In the genomic region with DNA sequence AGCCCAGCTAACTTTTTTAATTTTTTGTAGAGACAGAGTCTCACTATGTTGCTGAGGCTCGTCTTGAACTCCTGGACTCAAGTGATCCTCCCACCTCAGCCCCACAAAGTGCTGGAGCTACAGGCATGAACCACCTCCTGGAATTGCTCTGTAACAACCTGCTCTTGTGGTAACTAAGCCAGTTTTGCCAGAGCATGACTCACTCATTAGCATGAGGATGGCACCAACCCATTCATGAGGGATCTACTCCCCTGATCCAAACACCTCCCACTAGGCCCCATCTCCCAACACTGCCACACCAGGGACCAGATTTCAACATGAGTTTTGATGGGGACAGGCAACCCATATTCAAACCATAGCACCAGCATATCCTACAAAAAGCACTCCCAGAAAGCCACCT, we compare ENCODE assay signal across 18 cellular contexts.
DNase-seq lines count a peak whose midpoint lies in the region; ATAC-seq, FAIRE-seq and TF ChIP-seq lines count a peak whose summit lies in the region.
"Had no signal": no experiment of that assay in that cellular context is flagged by ENCODE, and none has a peak within 500 bp of the region (broad histone marks: within the 10 kb centered on the region; RNA-seq: fewer than 3 reads in every experiment).

No MANE protein-coding gene starts in this region.

- H3K4me1 Mint-ChIP-seq in stimulated activated memory B cell treated with anti-CD40 and anti-IgM and Interleukin-4, amounts not matched to agents 10 μg/mL and 1 μg/mL and 100 μg/mL, for 72 hours: no peaks in the 10 kb centered on the region
- peaks cover 22% of the 10 kb centered on the region for H3K4me1 Mint-ChIP-seq in HFFc6 (ENCODE audit: low read depth)
- H3K4me1 Mint-ChIP-seq: B cell had no signal

- H3K9me3 Mint-ChIP-seq in stimulated activated memory B cell treated with anti-CD40 and anti-IgM and Interleukin-4, amounts not matched to agents 10 μg/mL and 1 μg/mL and 100 μg/mL, for 72 hours: no peaks in the 10 kb centered on the region
- H3K9me3 Mint-ChIP-seq in HFFc6: no peaks in the 10 kb centered on the region
- H3K9me3 Mint-ChIP-seq: activated CD8-positive, alpha-beta T cell treated with anti-CD3 and anti-CD28 coated beads for 36 hours; effector memory CD8-positive, alpha-beta T cell had no signal

- CTCF ChIA-PET in RWPE1 (lab: Yijun Ruan, JAX): no interaction called here

- POLR2A ChIA-PET in RWPE1 (lab: Yijun Ruan, JAX; ENCODE audit: low non-redundant PET): no interaction called here

- peak; percentile 19 for DNase-seq in COLO829 (ENCODE audit: low spot score)
- peak; percentile 61 for DNase-seq in astrocyte of the hippocampus (ENCODE audit: low read depth, low spot score)
- peak; percentile 25 for DNase-seq in keratinocyte (ENCODE audit: low read depth, low spot score)
- no peak for DNase-seq in HFFc6
- no peak for DNase-seq in activated T-cell treated with anti-CD3 and anti-CD28 coated beads, Interleukin-2, amount 50 U/mL, for 48 hours
- no peak for DNase-seq in RWPE1 (ENCODE audit: low spot score)
- DNase-seq: activated CD8-positive, alpha-beta T cell treated with anti-CD3 and anti-CD28 coated beads for 36 hours; activated gamma-delta T cell; body of pancreas; effector memory CD8-positive, alpha-beta T cell; kidney glomerular epithelial cell; MV-4-11; NCI-H510A; T1000 had no signal

- ATAC-seq in stimulated activated memory B cell treated with anti-CD40 and anti-IgM and Interleukin-4, amounts not matched to agents 10 μg/mL and 1 μg/mL and 100 μg/mL, for 72 hours: no peak
- ATAC-seq: activated CD8-positive, alpha-beta T cell treated with anti-CD3 and anti-CD28 coated beads for 36 hours; body of pancreas; effector memory CD8-positive, alpha-beta T cell had no signal

- H3K79me2 ChIP-seq in keratinocyte (ENCODE audit: control insufficient read depth, insufficient read depth, low read length): no peaks in the 10 kb centered on the region

- H3K9me3 ChIP-seq in HUES48 (ENCODE audit: control insufficient read depth, insufficient read depth, low read length) (no peaks in the 10 kb centered on the region), keratinocyte (ENCODE audit: control insufficient read depth, low read depth, low read length) (no peaks in the 10 kb centered on the region)
- H3K9me3 ChIP-seq: body of pancreas had no signal

- H3K36me3 ChIP-seq in HUES48 (ENCODE audit: control insufficient read depth, insufficient read depth, low read length): no peaks in the 10 kb centered on the region
- H3K36me3 ChIP-seq in keratinocyte (ENCODE audit: control insufficient read depth in 2 of 2, extremely low read depth in 1 of 2, insufficient read depth in 2 of 2, low read length in 2 of 2): no peaks in the 10 kb centered on the region

- peak; percentile 84 for FAIRE-seq in keratinocyte (lab: Jason Lieb, UNC)
- FAIRE-seq: GM12892 had no signal

- H3K9ac ChIP-seq in HUES48 (ENCODE audit: low read depth, low read length) (no peak overlapping the region), keratinocyte (ENCODE audit: control insufficient read depth, extremely low read depth, insufficient read depth, low read length) (no peak overlapping the region)

- peak overlapping the region; percentile 28 for H3K27ac ChIP-seq in HUES48 (ENCODE audit: low read depth, low read length)
- H3K27ac ChIP-seq in keratinocyte (ENCODE audit: control insufficient read depth, insufficient read depth, low read length): no peak overlapping the region
- no peak overlapping the region for H3K27ac ChIP-seq in RWPE1
- H3K27ac ChIP-seq: body of pancreas had no signal

- no peaks in the 10 kb centered on the region for H3K36me3 Mint-ChIP-seq in stimulated activated memory B cell treated with anti-CD40 and anti-IgM and Interleukin-4, amounts not matched to agents 10 μg/mL and 1 μg/mL and 100 μg/mL, for 72 hours
- H3K36me3 Mint-ChIP-seq in HFFc6 (ENCODE audit: low read depth): peaks cover 4% of the 10 kb centered on the region; the same call in 1 of the 2 replicates

- H3K4me3 ChIP-seq in HUES48 (ENCODE audit: low read depth, low read length) (no peak overlapping the region), keratinocyte (ENCODE audit: control insufficient read depth in 2 of 3, extremely low read depth in 1 of 3, insufficient read depth in 2 of 3, low read depth in 1 of 3, low read length in 3 of 3) (no peak overlapping the region)
- H3K4me3 ChIP-seq: body of pancreas had no signal

- H3K9me1 ChIP-seq in keratinocyte (ENCODE audit: control insufficient read depth, extremely low read depth, insufficient read depth, low read length): peaks cover 3% of the 10 kb centered on the region

- no peak overlapping the region for H3K27ac Mint-ChIP-seq in stimulated activated memory B cell treated with anti-CD40 and anti-IgM and Interleukin-4, amounts not matched to agents 10 μg/mL and 1 μg/mL and 100 μg/mL, for 72 hours
- no peak overlapping the region for H3K27ac Mint-ChIP-seq in HFFc6
- H3K27ac Mint-ChIP-seq: activated CD8-positive, alpha-beta T cell treated with anti-CD3 and anti-CD28 coated beads for 36 hours; B cell; effector memory CD8-positive, alpha-beta T cell had no signal

- peaks cover 15% of the 10 kb centered on the region for H3K4me1 ChIP-seq in HUES48 (ENCODE audit: control insufficient read depth, insufficient read depth, low read length)
- H3K4me1 ChIP-seq in keratinocyte (ENCODE audit: control insufficient read depth, extremely low read depth, insufficient read depth, low read length): peaks cover 9% of the 10 kb centered on the region

- H3K4me3 Mint-ChIP-seq in stimulated activated memory B cell treated with anti-CD40 and anti-IgM and Interleukin-4, amounts not matched to agents 10 μg/mL and 1 μg/mL and 100 μg/mL, for 72 hours: no peak overlapping the region
- H3K4me3 Mint-ChIP-seq in HFFc6: no peak overlapping the region
- H3K4me3 Mint-ChIP-seq: activated CD8-positive, alpha-beta T cell treated with anti-CD3 and anti-CD28 coated beads for 36 hours; B cell; effector memory CD8-positive, alpha-beta T cell had no signal

- H3K4me2 ChIP-seq in keratinocyte (ENCODE audit: control insufficient read depth, extremely low read depth, insufficient read depth, low read depth, low read length): no peak overlapping the region

- H2AFZ ChIP-seq in keratinocyte (ENCODE audit: control insufficient read depth, low read length): no peak overlapping the region

- no peaks in the 10 kb centered on the region for H4K20me1 ChIP-seq in keratinocyte (ENCODE audit: control insufficient read depth, extremely low read depth, insufficient read depth, low read length)

- dilution Hi-C loops in keratinocyte (cut with MboI; ENCODE audit: extremely low pct_ligation_motif_present, low sequenced_read_pairs): no loop called here

- no peaks in the 10 kb centered on the region for H3K27me3 Mint-ChIP-seq in stimulated activated memory B cell treated with anti-CD40 and anti-IgM and Interleukin-4, amounts not matched to agents 10 μg/mL and 1 μg/mL and 100 μg/mL, for 72 hours
- peaks cover 4% of the 10 kb centered on the region; the same call in 1 of the 2 replicates for H3K27me3 Mint-ChIP-seq in HFFc6 (ENCODE audit: insufficient read depth)
- H3K27me3 Mint-ChIP-seq: activated CD8-positive, alpha-beta T cell treated with anti-CD3 and anti-CD28 coated beads for 36 hours; B cell; effector memory CD8-positive, alpha-beta T cell had no signal

- H3K27me3 ChIP-seq in HUES48 (ENCODE audit: control insufficient read depth, insufficient read depth, low read length) (no peaks in the 10 kb centered on the region), keratinocyte (ENCODE audit: control insufficient read depth, extremely low read depth, insufficient read depth, low read length) (no peaks in the 10 kb centered on the region)
- H3K27me3 ChIP-seq: body of pancreas had no signal

- no peak for TF ChIP-seq CTCF in keratinocyte (optimal IDR thresholded peaks at IDR 0.05 in 1 of 3, IDR thresholded peaks at IDR 0.05 in 1 of 3, conservative IDR thresholded peaks at IDR 0.05 in 1 of 3; ENCODE audit: extremely low read depth in 1 of 3, insufficient read depth in 2 of 3, low read length in 3 of 3)
- no peak for TF ChIP-seq CTCF in HFFc6 (IDR thresholded peaks at IDR 0.05)
- no peak for TF ChIP-seq CTCF in RWPE1 (conservative IDR thresholded peaks at IDR 0.05; ENCODE audit: low read depth)

Comparison
In these comparisons a context has a peak if more than half of its experiments do, and no peak if none do; other contexts are left out.
1. DNase-seq: peak in COLO829 (single experiment), astrocyte of the hippocampus (single experiment) and keratinocyte (single experiment); none in HFFc6 (single experiment), activated T-cell treated with anti-CD3 and anti-CD28 coated beads, Interleukin-2, amount 50 U/mL, for 48 hours (0 of 2) and RWPE1 (single experiment).